ENCODE assay signal across 18 cellular contexts in genomic region chr3:129796146-129796545, GRCh38.
"Had no signal": no experiment of that assay in that cellular context is flagged by ENCODE, and none has a peak within 500 bp of the region (broad histone marks: within the 10 kb centered on the region; RNA-seq: fewer than 3 reads in every experiment).

No MANE protein-coding gene starts in this region.

- DNase-seq: activated B cell treated with CpG ODN at 0.5 μM for 24 hours; activated CD4-positive, alpha-beta T cell treated with anti-CD3 and anti-CD28 coated beads for 4 hours; activated CD8-positive, alpha-beta T cell treated with anti-CD3 and anti-CD28 coated beads for 36 hours; activated naive CD4-positive, alpha-beta T cell treated with Interleukin-2 at 50 U/mL for 16 hours; activated T-cell treated with anti-CD3 and anti-CD28 coated beads, Interleukin-2, amount 50 U/mL, for 1 hour; cortex of kidney; effector CD4-positive, alpha-beta T cell; esophagus squamous epithelium; hippocampal formation; occipital lobe; posterior cingulate gyrus; retina; stimulated activated CD8-positive, alpha-beta memory T cell treated with anti-CD3 and anti-CD28 coated beads, Interleukin-4, amount 100 ng/mL, for 48 hours; stimulated activated naive CD4-positive, alpha-beta T cell; T-cell had no signal

- FAIRE-seq: islet of Langerhans had no signal

- H3K9me3 ChIP-seq: esophagus squamous epithelium had no signal

- H3K27me3 ChIP-seq: esophagus squamous epithelium had no signal

- H3K4me3 ChIP-seq: esophagus squamous epithelium, lung had no signal

- ATAC-seq: activated CD8-positive, alpha-beta T cell treated with anti-CD3 and anti-CD28 coated beads for 36 hours; left lobe of liver; T-cell had no signal
